ENCODE assay signal across 8 cellular contexts in the genomic region with DNA sequence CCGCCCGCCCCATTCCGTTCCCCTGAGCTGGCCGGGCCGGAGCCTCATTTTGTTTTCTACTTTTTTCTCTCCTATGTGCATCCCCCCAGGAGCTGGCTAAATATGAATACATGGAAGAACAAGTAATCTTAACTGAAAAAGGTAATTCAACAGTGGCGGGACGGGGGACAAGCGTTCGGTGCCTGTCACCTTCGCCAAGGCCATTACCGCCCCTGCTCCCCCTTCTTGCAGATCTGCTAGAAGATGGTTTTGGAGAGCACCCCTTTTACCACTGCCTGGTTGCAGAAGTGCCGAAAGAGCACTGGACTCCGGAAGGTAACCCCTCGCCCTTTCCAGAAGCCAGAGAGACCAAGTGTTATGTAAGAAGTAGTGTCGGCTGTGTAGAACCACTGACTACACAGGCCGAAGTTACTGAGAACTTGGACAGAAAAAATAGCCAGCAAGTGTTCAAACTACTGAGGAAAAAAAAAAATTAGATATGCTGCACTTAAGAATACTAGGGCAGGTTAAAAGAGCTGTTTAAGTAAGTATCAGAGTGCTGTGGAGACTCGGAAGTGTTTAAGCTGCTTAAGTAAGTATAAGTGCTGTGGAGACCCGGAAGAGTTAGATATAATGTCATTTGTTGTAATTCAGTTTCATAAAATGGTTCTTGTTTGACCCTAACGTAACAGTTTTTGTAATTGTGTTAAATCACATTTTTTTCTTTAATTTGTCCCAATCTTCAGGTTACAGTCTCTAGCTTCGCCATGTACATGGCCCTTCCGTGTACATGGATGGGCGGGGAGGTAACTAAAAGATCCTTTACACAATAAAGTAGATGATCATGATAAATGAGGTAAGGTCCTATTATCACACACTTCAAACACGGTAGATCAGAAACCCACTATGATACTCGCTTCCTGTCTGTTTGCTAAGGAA. TPM values are rescaled to one million over a fixed set of nuclear protein-coding genes. Genes with fewer than 3 reads are reported as not detected.
DNase-seq lines count a peak whose midpoint lies in the region; ATAC-seq, FAIRE-seq and TF ChIP-seq lines count a peak whose summit lies in the region.

No MANE protein-coding gene starts in this region.

- H3K4me3 ChIP-seq in iPS-18a (ENCODE audit: low read length): peak overlapping the region; percentile 88

- H3K4me1 ChIP-seq in iPS-18a (ENCODE audit: control insufficient read depth, low read depth, low read length): peaks cover 4% of the 10 kb centered on the region

- no peaks in the 10 kb centered on the region for H3K9me3 Mint-ChIP-seq in activated naive CD4-positive, alpha-beta T cell treated with anti-CD3 and anti-CD28 coated beads, Interleukin-2, amount 50 U/mL, for 24 hours
- no peaks in the 10 kb centered on the region for H3K9me3 Mint-ChIP-seq in activated naive CD8-positive, alpha-beta T cell treated with anti-CD3 and anti-CD28 coated beads, Interleukin-2, amount 10 ng/mL, durations not matched to agents 7 days and 5 days
- H3K9me3 Mint-ChIP-seq in stimulated activated effector memory CD8-positive, alpha-beta T cell treated with anti-CD3 and anti-CD28 coated beads, Interleukin-12 subunit alpha, Interleukin-12 subunit beta, amount 100 ng/mL, for 72 hours: no peaks in the 10 kb centered on the region

- FAIRE-seq in RCC 7860 (lab: Jason Lieb, UNC): no peak

- peaks cover 39% of the 10 kb centered on the region for H3K4me1 Mint-ChIP-seq in activated naive CD4-positive, alpha-beta T cell treated with anti-CD3 and anti-CD28 coated beads, Interleukin-2, amount 50 U/mL, for 24 hours
- H3K4me1 Mint-ChIP-seq in activated naive CD8-positive, alpha-beta T cell treated with anti-CD3 and anti-CD28 coated beads, Interleukin-2, amount 10 ng/mL, durations not matched to agents 7 days and 5 days: peaks cover 33% of the 10 kb centered on the region
- peaks cover 27% of the 10 kb centered on the region for H3K4me1 Mint-ChIP-seq in stimulated activated effector memory CD8-positive, alpha-beta T cell treated with anti-CD3 and anti-CD28 coated beads, Interleukin-12 subunit alpha, Interleukin-12 subunit beta, amount 100 ng/mL, for 72 hours

- peak overlapping the region; percentile 21 for H3K9ac ChIP-seq in iPS-18a (ENCODE audit: low read length)

- H3K4me3 Mint-ChIP-seq in activated naive CD4-positive, alpha-beta T cell treated with anti-CD3 and anti-CD28 coated beads, Interleukin-2, amount 50 U/mL, for 24 hours: peak overlapping the region; percentile 96
- peak overlapping the region; percentile 93 for H3K4me3 Mint-ChIP-seq in activated naive CD8-positive, alpha-beta T cell treated with anti-CD3 and anti-CD28 coated beads, Interleukin-2, amount 10 ng/mL, durations not matched to agents 7 days and 5 days
- H3K4me3 Mint-ChIP-seq in stimulated activated effector memory CD8-positive, alpha-beta T cell treated with anti-CD3 and anti-CD28 coated beads, Interleukin-12 subunit alpha, Interleukin-12 subunit beta, amount 100 ng/mL, for 72 hours: peak overlapping the region; percentile 88

- H3K36me3 Mint-ChIP-seq in activated naive CD4-positive, alpha-beta T cell treated with anti-CD3 and anti-CD28 coated beads, Interleukin-2, amount 50 U/mL, for 24 hours: peaks cover 19% of the 10 kb centered on the region
- H3K36me3 Mint-ChIP-seq in activated naive CD8-positive, alpha-beta T cell treated with anti-CD3 and anti-CD28 coated beads, Interleukin-2, amount 10 ng/mL, durations not matched to agents 7 days and 5 days: peaks cover 18% of the 10 kb centered on the region
- peaks cover 43% of the 10 kb centered on the region for H3K36me3 Mint-ChIP-seq in stimulated activated effector memory CD8-positive, alpha-beta T cell treated with anti-CD3 and anti-CD28 coated beads, Interleukin-12 subunit alpha, Interleukin-12 subunit beta, amount 100 ng/mL, for 72 hours

- no peak for TF ChIP-seq CTCF in omental fat pad (IDR thresholded peaks at IDR 0.05)

- no peak for DNase-seq in activated naive CD4-positive, alpha-beta T cell treated with anti-CD3 and anti-CD28 coated beads, Interleukin-2, amount 50 U/mL, for 16 hours
- DNase-seq in activated naive CD8-positive, alpha-beta T cell treated with anti-CD3 and anti-CD28 coated beads, Interleukin-2, amount 10 ng/mL, durations not matched to agents 7 days and 5 days: no peak
- DNase-seq in stimulated activated effector memory CD8-positive, alpha-beta T cell treated with anti-CD3 and anti-CD28 coated beads, Interleukin-12 subunit alpha, Interleukin-12 subunit beta, amount 100 ng/mL, for 72 hours (ENCODE audit: low spot score in 2 of 2): peak in 1 of 2 donors; percentile 54
- DNase-seq in RCC 7860 (ENCODE audit: low spot score) (no peak), omental fat pad (ENCODE audit: low spot score) (no peak)

- no peak for ATAC-seq in activated naive CD8-positive, alpha-beta T cell treated with anti-CD3 and anti-CD28 coated beads, Interleukin-2, amount 10 ng/mL, durations not matched to agents 7 days and 5 days (ENCODE audit: low read depth)
- no peak for ATAC-seq in stimulated activated effector memory CD8-positive, alpha-beta T cell treated with anti-CD3 and anti-CD28 coated beads, Interleukin-12 subunit alpha, Interleukin-12 subunit beta, amount 100 ng/mL, for 72 hours
- ATAC-seq in omental fat pad (ENCODE audit: low FRiP score) (no peak), GM18519 (IDR thresholded peaks at IDR 0.05; ENCODE audit: low FRiP score, unreplicated experiment) (no peak)

- H3K27ac ChIP-seq in iPS-18a (ENCODE audit: low read length): no peak overlapping the region

- H3K27me3 Mint-ChIP-seq in activated naive CD4-positive, alpha-beta T cell treated with anti-CD3 and anti-CD28 coated beads, Interleukin-2, amount 50 U/mL, for 24 hours: no peaks in the 10 kb centered on the region
- no peaks in the 10 kb centered on the region for H3K27me3 Mint-ChIP-seq in activated naive CD8-positive, alpha-beta T cell treated with anti-CD3 and anti-CD28 coated beads, Interleukin-2, amount 10 ng/mL, durations not matched to agents 7 days and 5 days

- H3K9me3 ChIP-seq in iPS-18a (ENCODE audit: control insufficient read depth, low read depth, low read length): no peaks in the 10 kb centered on the region

- POLR2A ChIA-PET in activated naive CD8-positive, alpha-beta T cell treated with anti-CD3 and anti-CD28 coated beads, Interleukin-2, amount 10 ng/mL, durations not matched to agents 7 days and 5 days (lab: Charles Lee): interaction anchor here (0.5 to 4.7 kb wide), 16 partner anchors 10 to 270 kb away, joined by 3 to 59 read pairs (median 8); a partner anchor contains a TSS

- no peaks in the 10 kb centered on the region for H3K27me3 ChIP-seq in iPS-18a (ENCODE audit: control insufficient read depth, insufficient read depth, low read length)

- peaks cover 11% of the 10 kb centered on the region for H3K36me3 ChIP-seq in iPS-18a (ENCODE audit: control insufficient read depth, low read depth, low read length)

- H3K27ac Mint-ChIP-seq in activated naive CD4-positive, alpha-beta T cell treated with anti-CD3 and anti-CD28 coated beads, Interleukin-2, amount 50 U/mL, for 24 hours: peak overlapping the region; percentile 92
- H3K27ac Mint-ChIP-seq in activated naive CD8-positive, alpha-beta T cell treated with anti-CD3 and anti-CD28 coated beads, Interleukin-2, amount 10 ng/mL, durations not matched to agents 7 days and 5 days: peak overlapping the region; percentile 97
- peak overlapping the region; percentile 94 for H3K27ac Mint-ChIP-seq in stimulated activated effector memory CD8-positive, alpha-beta T cell treated with anti-CD3 and anti-CD28 coated beads, Interleukin-12 subunit alpha, Interleukin-12 subunit beta, amount 100 ng/mL, for 72 hours

RNA-seq across cellular contexts. Expression of a gene that starts 0.9 kb away (rescaled TPM):
- 100 to 1,000 TPM; 145 to 147 TPM for total RNA-seq in activated naive CD8-positive, alpha-beta T cell treated with anti-CD3 and anti-CD28 coated beads, Interleukin-2, amount 10 ng/mL, durations not matched to agents 7 days and 5 days
- 1,000 to 10,000 TPM; 1,071 to 2,815 (median 2,155) TPM for total RNA-seq in omental fat pad

RNA-seq across cellular contexts. Expression of a gene that starts 40.8 kb away (rescaled TPM):
- total RNA-seq in activated naive CD8-positive, alpha-beta T cell treated with anti-CD3 and anti-CD28 coated beads, Interleukin-2, amount 10 ng/mL, durations not matched to agents 7 days and 5 days: 10 to 100 TPM; 27.6 to 28.4 TPM
- 10 to 100 TPM; 39.0 to 65.3 (median 57.3) TPM for total RNA-seq in omental fat pad

Comparison
In these comparisons a context has a peak if more than half of its experiments do, and no peak if none do; other contexts are left out.
1. RNA of a gene that starts 0.9 kb away (total RNA-seq): 1,071 to 2,815 TPM in omental fat pad; 145 to 147 TPM in activated naive CD8-positive, alpha-beta T cell treated with anti-CD3 and anti-CD28 coated beads, Interleukin-2, amount 10 ng/mL, durations not matched to agents 7 days and 5 days; every median in the first group is over 4 times any median in the second.
2. Peak in every context shown above with its lines, with median percentiles within 50 percentile points of each other: H3K27ac Mint-ChIP-seq and H3K4me3 Mint-ChIP-seq.